In the genomic region with DNA sequence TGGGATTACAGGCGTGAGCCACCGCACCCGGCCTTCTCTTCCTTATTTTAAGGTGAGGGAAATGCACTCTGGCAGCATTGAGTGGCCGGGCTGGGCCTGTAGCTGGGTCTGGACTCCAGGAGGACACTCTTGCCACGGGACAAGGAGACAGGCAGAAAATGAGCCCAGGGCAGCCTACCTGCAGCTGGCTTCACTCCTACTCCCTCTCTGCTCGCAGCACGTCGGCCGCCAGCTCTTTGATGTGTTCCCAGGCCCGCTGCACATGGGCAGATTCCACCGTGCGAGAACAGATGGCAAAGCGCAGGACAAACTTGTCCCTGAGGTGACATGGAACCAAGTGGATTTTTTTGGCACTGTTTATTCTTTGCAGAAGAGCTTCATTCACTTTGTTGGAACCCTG, we compare ENCODE assay signal across 29 cellular contexts.
"Had no signal": no experiment of that assay in that cellular context is flagged by ENCODE, and none has a peak within 500 bp of the region (broad histone marks: within the 10 kb centered on the region; RNA-seq: fewer than 3 reads in every experiment).

No MANE protein-coding gene starts in this region.

- H3K27me3 ChIP-seq: MG63, Peyer's patch had no signal

- H3K4me1 ChIP-seq: SJCRH30 had no signal

- H3K9me3 ChIP-seq: MG63, Peyer's patch, SJCRH30 had no signal

- H3K27ac ChIP-seq: Peyer's patch, RWPE1, SJCRH30, SK-N-MC had no signal

- H3K4me3 ChIP-seq: MG63, Peyer's patch, SJCRH30, SK-N-MC had no signal

- DNase-seq: activated CD4-positive, alpha-beta memory T cell treated with anti-CD3 and anti-CD28 coated beads for 36 hours; activated CD4-positive, alpha-beta T cell treated with anti-CD3 and anti-CD28 coated beads, Interleukin-2, amount 50 U/mL, for 1 hour; activated CD8-positive, alpha-beta memory T cell treated with anti-CD3 and anti-CD28 coated beads, Interleukin-2, amount 50 U/mL, for 4 hours; activated effector memory CD4-positive, alpha-beta T cell treated with Interleukin-2 at 50 U/mL for 16 hours; activated naive CD4-positive, alpha-beta T cell treated with anti-CD3 and anti-CD28 coated beads, Interleukin-2, amount 10 ng/mL, durations not matched to agents 7 days and 5 days; activated naive CD8-positive, alpha-beta T cell treated with anti-CD3 and anti-CD28 coated beads, Interleukin-2, amount 50 U/mL, for 24 hours; activated T-cell treated with anti-CD3 and anti-CD28 coated beads for 4 hours; activated T-cell treated with anti-CD3 and anti-CD28 coated beads, Interleukin-2, amount 50 U/mL, for 4 hours; anterior cingulate cortex; caudate nucleus; Kasumi-1; KG1; MG63; NCI-H1048; NCI-H1105 treated with DMSO at 0.1 percent for 48 hours; NCI-H1436; NCI-H1694; NCI-H1930; NCI-H2081 treated with DMSO at 0.1 percent for 48 hours; NCI-H510A; NCI-H526; NCI-H748 treated with DMSO at 0.1 percent for 48 hours; NK-92 treated with Interleukin-12 subunit alpha and Interleukin-12 subunit beta, amount 100 ng/mL, for 24 hours; PC-3; Peyer's patch; SHP77; SJCRH30 had no signal

- H3K36me3 ChIP-seq: MG63, SJCRH30 had no signal
